Comparison of ENCODE assay signal across 8 cellular contexts in genomic region chr19:45691516-45692186, GRCh38. TPM values are rescaled to one million over a fixed set of nuclear protein-coding genes. Genes with fewer than 3 reads are reported as not detected.
A peak's percentile ranks its signal among the peaks of the same experiment; 100 is the strongest.
DNase-seq lines count a peak whose midpoint lies in the region; ATAC-seq and TF ChIP-seq lines count a peak whose summit lies in the region.

Gene SNRPD2, minus strand, starts transcription at chr19:45691953. Its CDS starts 65 bp downstream, at chr19:45691888.

- H3K79me2 ChIP-seq in hepatocyte, result peaks cover 19% of the 10 kb centered on the region

- intact Hi-C loops in aorta (cut with DNase I), result loop anchor here in 1 of 2 donors (2.0 to 5.0 kb wide), 2 partner anchors 76 to 107 kb away; partner anchors contain the start of genes OPA3 and SIX5

- H3K27me3 ChIP-seq in hepatocyte (no peaks in the 10 kb centered on the region), aorta (ENCODE audit: control insufficient read depth in 1 of 2, insufficient read depth in 2 of 2, low read length in 1 of 2) (no peaks in the 10 kb centered on the region)

- H3K27me3 Mint-ChIP-seq in T-helper 17 cell, result no peaks in the 10 kb centered on the region

- peaks cover 13% of the 10 kb centered on the region for H3K4me1 Mint-ChIP-seq in T-helper 17 cell

- H2AFZ ChIP-seq in hepatocyte, result peak within 1 kb of the TSS; percentile 60

- ATAC-seq in GM18502 (IDR thresholded peaks at IDR 0.05; ENCODE audit: poor library complexity, unreplicated experiment), result peak; percentile 56
- ATAC-seq in HG02870 (IDR thresholded peaks at IDR 0.05; ENCODE audit: unreplicated experiment), result peak; percentile 54
- ATAC-seq in T-helper 17 cell, result peak; percentile 57
- ATAC-seq in aorta (ENCODE audit: low FRiP score), result peak; percentile 93

- DNase-seq in NCI-H1694 (lab: John Stamatoyannopoulos, UW) (peak; percentile 89), T-helper 17 cell (peak; percentile 82 to 86 (median 84)), astrocyte of the hippocampus (ENCODE audit: low read depth, low spot score) (peak; percentile 98), hepatocyte (ENCODE audit: low spot score) (peak; percentile 97), renal cortical epithelial cell (ENCODE audit: low read depth) (peak; percentile 87), aorta (peak; percentile 96 to 97)

- H3K36me3 Mint-ChIP-seq in T-helper 17 cell (ENCODE audit: low read depth), result peaks cover 5% of the 10 kb centered on the region

- H3K36me3 ChIP-seq in hepatocyte (replicated peaks; ENCODE audit: insufficient read depth, low read depth) (no peaks in the 10 kb centered on the region), aorta (ENCODE audit: control insufficient read depth in 1 of 2, insufficient read depth in 2 of 2, low read length in 1 of 2) (peaks cover 0 to 4% of the 10 kb centered on the region in 2 donors)

- peak within 1 kb of the TSS; percentile 97 for H3K4me2 ChIP-seq in hepatocyte

- H3K27ac ChIP-seq in hepatocyte (peak within 1 kb of the TSS; percentile 88), aorta (ENCODE audit: low read depth in 1 of 2, low read length in 2 of 2) (peak within 1 kb of the TSS in 1 of 2 donors; percentile 79)

- H4K20me1 ChIP-seq in hepatocyte (ENCODE audit: insufficient read depth, poor library complexity, severe bottlenecking), result no peaks in the 10 kb centered on the region

- H3K4me1 ChIP-seq in hepatocyte (ENCODE audit: insufficient read depth) (no peaks in the 10 kb centered on the region), aorta (ENCODE audit: control insufficient read depth in 1 of 2, insufficient read depth in 2 of 2, low read length in 2 of 2) (no peaks in the 10 kb centered on the region)

- H3K9me3 ChIP-seq in T-helper 17 cell (ENCODE audit: control insufficient read depth, low read length, poor library complexity, severe bottlenecking) (no peaks in the 10 kb centered on the region), hepatocyte (ENCODE audit: low read depth) (no peaks in the 10 kb centered on the region), aorta (ENCODE audit: control insufficient read depth, low read length) (no peaks in the 10 kb centered on the region)

- no peaks in the 10 kb centered on the region for H3K9me2 ChIP-seq in hepatocyte (replicated peaks; ENCODE audit: insufficient read depth)

- H3K4me3 ChIP-seq in hepatocyte, result peak within 1 kb of the TSS; percentile 65
- peak within 1 kb of the TSS; percentile 37 to 64 for H3K4me3 ChIP-seq in aorta (ENCODE audit: low read length in 2 of 2)

- TF ChIP-seq CTCF in hepatocyte (IDR thresholded peaks at IDR 0.05; ENCODE audit: poor library complexity), result no peak

- peak within 1 kb of the TSS; percentile 93 for H3K4me3 Mint-ChIP-seq in T-helper 17 cell

- under 1% methylated on average over 34 of the region's 36 CpGs for WGBS in hepatocyte (ENCODE audit: low lambda C conversion rate, missing lambda C conversion rate)
- WGBS in aorta, 2 donors, result 0% methylated on average over 36 of the region's 36 CpGs

- H3K27ac Mint-ChIP-seq in T-helper 17 cell, result peak within 1 kb of the TSS; percentile 94

RNA-seq across cellular contexts. Expression of gene SNRPD2, which starts in this region (rescaled TPM):
- total RNA-seq in T-helper 17 cell (100 to 1,000 TPM; 333 to 339 TPM), hepatocyte (149 and 165 TPM in 2 replicates), renal cortical epithelial cell (120 and 333 TPM in 2 replicates), aorta (100 to 1,000 TPM; 203 to 206 TPM)
- polyA plus RNA-seq in hepatocyte (478 and 513 TPM in 2 replicates), aorta (100 to 1,000 TPM; 319 to 345 TPM)
